ENCODE assay signal across 28 cellular contexts in genomic region chr1:72757843-72758242, GRCh38.
"Had no signal": no experiment of that assay in that cellular context is flagged by ENCODE, and none has a peak within 500 bp of the region (broad histone marks: within the 10 kb centered on the region; RNA-seq: fewer than 3 reads in every experiment).

No MANE protein-coding gene starts in this region.

- H3K4me3 ChIP-seq: colonic mucosa, coronary artery, dorsolateral prefrontal cortex, esophagus muscularis mucosa, esophagus squamous epithelium, gastrocnemius medialis, gastroesophageal sphincter, heart left ventricle, heart right ventricle had no signal

- H3K27ac ChIP-seq: colonic mucosa, coronary artery, dorsolateral prefrontal cortex, epithelial cell of prostate, esophagus muscularis mucosa, esophagus squamous epithelium, foreskin keratinocyte, gastrocnemius medialis, gastroesophageal sphincter, heart left ventricle, heart right ventricle had no signal

- H3K27me3 ChIP-seq: colonic mucosa, dorsolateral prefrontal cortex, esophagus muscularis mucosa, esophagus squamous epithelium, foreskin keratinocyte, gastrocnemius medialis, gastroesophageal sphincter, heart left ventricle, heart right ventricle had no signal

- H3K9me3 ChIP-seq: colonic mucosa, esophagus muscularis mucosa, esophagus squamous epithelium, gastrocnemius medialis, gastroesophageal sphincter had no signal

- H3K36me3 ChIP-seq: colonic mucosa, esophagus muscularis mucosa, esophagus squamous epithelium, gastrocnemius medialis, gastroesophageal sphincter, heart left ventricle, heart right ventricle had no signal

- ATAC-seq: effector memory CD8-positive, alpha-beta T cell; esophagus mucosa; foreskin keratinocyte; gastrocnemius medialis; gastroesophageal sphincter; heart left ventricle; heart right ventricle had no signal

- DNase-seq: colonic mucosa; cortex of kidney; dermis blood vessel endothelial cell; dorsolateral prefrontal cortex; effector CD4-positive, alpha-beta T cell; effector CD8-positive, alpha-beta T cell; effector memory CD4-positive, alpha-beta T cell; effector memory CD8-positive, alpha-beta T cell; endodermal cell; erythroblast; esophagus squamous epithelium; foreskin fibroblast; foreskin keratinocyte; foreskin melanocyte; gastrocnemius medialis; glutamatergic neuron; head of caudate nucleus; heart left ventricle; heart right ventricle had no signal

- H3K4me1 ChIP-seq: colonic mucosa, esophagus muscularis mucosa, esophagus squamous epithelium, foreskin keratinocyte, gastrocnemius medialis, gastroesophageal sphincter, heart left ventricle, heart right ventricle had no signal

- FAIRE-seq: colon, endometrium, endothelial cell of umbilical vein, frontal cortex had no signal
